ENCODE assay signal across 21 cellular contexts in genomic region chr14:52837451-52837850, GRCh38.
"Had no signal": no experiment of that assay in that cellular context is flagged by ENCODE, and none has a peak within 500 bp of the region (broad histone marks: within the 10 kb centered on the region; RNA-seq: fewer than 3 reads in every experiment).

No MANE protein-coding gene starts in this region.

- H3K9me3 ChIP-seq: colonic mucosa, heart left ventricle, psoas muscle, spleen, tibial artery, upper lobe of right lung had no signal

- H3K4me3 ChIP-seq: colonic mucosa, dorsolateral prefrontal cortex, heart left ventricle, psoas muscle, spleen, tibial artery, upper lobe of right lung had no signal

- H3K36me3 Mint-ChIP-seq: naive thymus-derived CD8-positive, alpha-beta T cell; stimulated activated memory B cell treated with anti-CD40 and anti-IgM and Interleukin-4, amounts not matched to agents 10 μg/mL and 1 μg/mL and 100 μg/mL, for 72 hours had no signal

- H3K36me3 ChIP-seq: colonic mucosa, heart left ventricle, spleen, tibial artery, upper lobe of right lung had no signal

- H3K9ac ChIP-seq: parathyroid adenoma had no signal

- H3K4me3 Mint-ChIP-seq: naive thymus-derived CD8-positive, alpha-beta T cell; stimulated activated memory B cell treated with anti-CD40 and anti-IgM and Interleukin-4, amounts not matched to agents 10 μg/mL and 1 μg/mL and 100 μg/mL, for 72 hours; stimulated activated naive CD8-positive, alpha-beta T cell treated with anti-CD3 and anti-CD28 coated beads, Interleukin-15, Interleukin-2, amounts not matched to agents 100 ng/mL and 50 ng/mL, for 24 hours had no signal

- H3K27ac Mint-ChIP-seq: stimulated activated memory B cell treated with anti-CD40 and anti-IgM and Interleukin-4, amounts not matched to agents 10 μg/mL and 1 μg/mL and 100 μg/mL, for 72 hours; stimulated activated naive CD8-positive, alpha-beta T cell treated with anti-CD3 and anti-CD28 coated beads, Interleukin-15, Interleukin-2, amounts not matched to agents 100 ng/mL and 50 ng/mL, for 24 hours had no signal

- H3K27me3 ChIP-seq: colonic mucosa, dorsolateral prefrontal cortex, heart left ventricle, spleen, tibial artery, upper lobe of right lung had no signal

- H3K79me2 ChIP-seq: parathyroid adenoma had no signal

- H3K9me3 Mint-ChIP-seq: naive thymus-derived CD8-positive, alpha-beta T cell; stimulated activated memory B cell treated with anti-CD40 and anti-IgM and Interleukin-4, amounts not matched to agents 10 μg/mL and 1 μg/mL and 100 μg/mL, for 72 hours; stimulated activated naive CD8-positive, alpha-beta T cell treated with anti-CD3 and anti-CD28 coated beads, Interleukin-15, Interleukin-2, amounts not matched to agents 100 ng/mL and 50 ng/mL, for 24 hours had no signal

- DNase-seq: cerebellar nuclear complex; colonic mucosa; dorsolateral prefrontal cortex; effector CD8-positive, alpha-beta T cell; heart left ventricle; hippocampal formation; kidney glomerular epithelial cell; naive thymus-derived CD8-positive, alpha-beta T cell; psoas muscle; retina; spleen; stimulated activated CD4-positive, alpha-beta T cell treated with anti-CD3 and anti-CD28 coated beads, Interleukin-15, amount 100 ng/mL, for 24 hours; stimulated activated CD4-positive, alpha-beta T cell treated with anti-CD3 and anti-CD28 coated beads, Interleukin-1b, Interleukin-23, amount 100 ng/mL, for 48 hours; stimulated activated CD4-positive, alpha-beta T cell treated with anti-CD3 and anti-CD28 coated beads, Interleukin-4, amount 100 ng/mL, for 24 hours; tibial artery; upper lobe of right lung had no signal

- ATAC-seq: esophagus mucosa; heart left ventricle; naive thymus-derived CD8-positive, alpha-beta T cell; psoas muscle; sciatic nerve; stimulated activated memory B cell treated with anti-CD40 and anti-IgM and Interleukin-4, amounts not matched to agents 10 μg/mL and 1 μg/mL and 100 μg/mL, for 72 hours; upper lobe of right lung had no signal

- H3K4me1 Mint-ChIP-seq: naive thymus-derived CD8-positive, alpha-beta T cell; stimulated activated memory B cell treated with anti-CD40 and anti-IgM and Interleukin-4, amounts not matched to agents 10 μg/mL and 1 μg/mL and 100 μg/mL, for 72 hours had no signal

- H2AFZ ChIP-seq: parathyroid adenoma had no signal

- H3K27me3 Mint-ChIP-seq: stimulated activated memory B cell treated with anti-CD40 and anti-IgM and Interleukin-4, amounts not matched to agents 10 μg/mL and 1 μg/mL and 100 μg/mL, for 72 hours; stimulated activated naive CD8-positive, alpha-beta T cell treated with anti-CD3 and anti-CD28 coated beads, Interleukin-15, Interleukin-2, amounts not matched to agents 100 ng/mL and 50 ng/mL, for 24 hours had no signal

- H3K4me1 ChIP-seq: colonic mucosa, parathyroid adenoma, psoas muscle, spleen, upper lobe of right lung had no signal

- H3K27ac ChIP-seq: colonic mucosa, dorsolateral prefrontal cortex, heart left ventricle, parathyroid adenoma, psoas muscle, spleen, tibial artery, upper lobe of right lung had no signal
